ENCODE assay signal across 12 cellular contexts in genomic region chr4:108045687-108046024, GRCh38. TPM values are rescaled to one million over a fixed set of nuclear protein-coding genes. Genes with fewer than 3 reads are reported as not detected.
DNase-seq lines count a peak whose midpoint lies in the region; ATAC-seq and TF ChIP-seq lines count a peak whose summit lies in the region.
"Had no signal": no experiment of that assay in that cellular context is flagged by ENCODE, and none has a peak within 500 bp of the region (broad histone marks: within the 10 kb centered on the region; RNA-seq: fewer than 3 reads in every experiment).

No MANE protein-coding gene starts in this region.

- H3K4me2 ChIP-seq in OCI-LY7 (ENCODE audit: low read length) (no peak overlapping the region; the same call in 1 of the 2 replicates), fibroblast of lung (ENCODE audit: extremely low read depth, insufficient read depth, low read length) (no peak overlapping the region), parathyroid adenoma (ENCODE audit: low read length) (no peak overlapping the region)

- peaks cover 33% of the 10 kb centered on the region for H3K4me1 Mint-ChIP-seq in T-helper 2 cell treated with Interferon-gamma antibody and Interleukin-4, amounts not matched to agents 5 μg/mL and 100 μg/mL, for 36 hours (ENCODE audit: low read depth)
- H3K4me1 Mint-ChIP-seq in Calu3 (ENCODE audit: low read depth, unreplicated experiment) = no peaks in the 10 kb centered on the region
- H3K4me1 Mint-ChIP-seq: activated B cell treated with CpG ODN at 0.5 μM for 24 hours had no signal

- CTCF ChIA-PET in OCI-LY7 (lab: Charles Lee; ENCODE audit: unreplicated experiment) = no interaction called here
- CTCF ChIA-PET in Calu3 (lab: Charles Lee) = no interaction called here

- no peaks in the 10 kb centered on the region for H3K9me2 ChIP-seq in OCI-LY7 (ENCODE audit: insufficient read depth, low read length)

- H3K27ac ChIP-seq in OCI-LY7 (ENCODE audit: low read depth, low read length, poor library complexity, severe bottlenecking) = peak overlapping the region; percentile 44
- H3K27ac ChIP-seq in fibroblast of lung (ENCODE audit: insufficient read depth, low read length) = no peak overlapping the region
- H3K27ac ChIP-seq in parathyroid adenoma = peak overlapping the region; percentile 70

- H3K9me3 Mint-ChIP-seq in T-helper 2 cell treated with Interferon-gamma antibody and Interleukin-4, amounts not matched to agents 5 μg/mL and 100 μg/mL, for 36 hours = no peaks in the 10 kb centered on the region
- no peaks in the 10 kb centered on the region for H3K9me3 Mint-ChIP-seq in Calu3 (ENCODE audit: low read depth, unreplicated experiment)
- H3K9me3 Mint-ChIP-seq: activated B cell treated with CpG ODN at 0.5 μM for 24 hours had no signal

- no peaks in the 10 kb centered on the region for H3K9me3 ChIP-seq in OCI-LY7 (ENCODE audit: low read length)
- H3K9me3 ChIP-seq in fibroblast of lung (ENCODE audit: control insufficient read depth, insufficient read depth, low read depth, low read length) = no peaks in the 10 kb centered on the region
- no peaks in the 10 kb centered on the region for H3K9me3 ChIP-seq in parathyroid adenoma (ENCODE audit: control insufficient read depth, low read length)

- POLR2A ChIA-PET in OCI-LY7 (lab: Charles Lee) = interaction anchor here (0.6 to 1.3 kb wide), 6 partner anchors 10 to 526 kb away, joined by 3 to 6 read pairs (median 3); no protein-coding TSS in a partner anchor

- no peak overlapping the region for H3K4me3 ChIP-seq in OCI-LY7 (ENCODE audit: low read depth, low read length, poor library complexity, severe bottlenecking)
- H3K4me3 ChIP-seq in fibroblast of lung (replicated peaks in 1 of 4; ENCODE audit: control extremely low read depth in 1 of 4, insufficient read depth in 1 of 4, low read depth in 3 of 4, low read length in 4 of 4) = no peak overlapping the region
- H3K4me3 ChIP-seq in parathyroid adenoma (ENCODE audit: low read depth, low read length) = no peak overlapping the region

- no peaks in the 10 kb centered on the region for H3K27me3 Mint-ChIP-seq in T-helper 2 cell treated with Interferon-gamma antibody and Interleukin-4, amounts not matched to agents 5 μg/mL and 100 μg/mL, for 36 hours (ENCODE audit: low read depth)
- H3K27me3 Mint-ChIP-seq in Calu3 (ENCODE audit: unreplicated experiment) = no peaks in the 10 kb centered on the region
- H3K27me3 Mint-ChIP-seq: activated B cell treated with CpG ODN at 0.5 μM for 24 hours had no signal

- no peak for TF ChIP-seq CTCF in OCI-LY7 (conservative IDR thresholded peaks at IDR 0.05; ENCODE audit: low read length)
- TF ChIP-seq CTCF in fibroblast of lung (conservative IDR thresholded peaks at IDR 0.05 in 1 of 2, IDR thresholded peaks at IDR 0.05 in 1 of 2; ENCODE audit: low read depth in 1 of 2, low read length in 2 of 2) = no peak
- no peak for TF ChIP-seq CTCF in parathyroid adenoma (IDR thresholded peaks at IDR 0.05)
- TF ChIP-seq CTCF in Calu3 (IDR thresholded peaks at IDR 0.05; ENCODE audit: unreplicated experiment) = no peak

- H3K36me3 ChIP-seq in OCI-LY7 (ENCODE audit: insufficient read depth, low read length) (peaks cover 56% of the 10 kb centered on the region), fibroblast of lung (ENCODE audit: control insufficient read depth, insufficient read depth, low read length) (no peaks in the 10 kb centered on the region), parathyroid adenoma (ENCODE audit: control insufficient read depth, insufficient read depth, low read length) (no peaks in the 10 kb centered on the region)

- no peaks in the 10 kb centered on the region for H3K27me3 ChIP-seq in fibroblast of lung (ENCODE audit: control insufficient read depth, insufficient read depth, low read length)
- no peaks in the 10 kb centered on the region for H3K27me3 ChIP-seq in parathyroid adenoma (ENCODE audit: control insufficient read depth, insufficient read depth, low read length)

- ATAC-seq in HG03025 (IDR thresholded peaks at IDR 0.05; ENCODE audit: low FRiP score, unreplicated experiment) = no peak
- ATAC-seq: HCT116 had no signal

- H4K20me1 ChIP-seq in OCI-LY7 (ENCODE audit: insufficient read depth, low read length) (no peaks in the 10 kb centered on the region), fibroblast of lung (ENCODE audit: control insufficient read depth, extremely low read depth, insufficient read depth, low read length) (no peaks in the 10 kb centered on the region)

- intact Hi-C loops in OCI-LY7 (cut with micrococcal nuclease; ENCODE audit: unreplicated experiment) = no loop called here
- intact Hi-C loops in Calu3 (cut with micrococcal nuclease; ENCODE audit: unreplicated experiment) = no loop called here

- no peak overlapping the region for H3K4me3 Mint-ChIP-seq in T-helper 2 cell treated with Interferon-gamma antibody and Interleukin-4, amounts not matched to agents 5 μg/mL and 100 μg/mL, for 36 hours
- H3K4me3 Mint-ChIP-seq in Calu3 (ENCODE audit: low read depth, unreplicated experiment) = no peak overlapping the region
- H3K4me3 Mint-ChIP-seq: activated B cell treated with CpG ODN at 0.5 μM for 24 hours had no signal

- peak overlapping the region; percentile 16 for H3K27ac Mint-ChIP-seq in T-helper 2 cell treated with Interferon-gamma antibody and Interleukin-4, amounts not matched to agents 5 μg/mL and 100 μg/mL, for 36 hours
- no peak overlapping the region for H3K27ac Mint-ChIP-seq in Calu3 (ENCODE audit: unreplicated experiment)
- H3K27ac Mint-ChIP-seq: activated B cell treated with CpG ODN at 0.5 μM for 24 hours had no signal

- H2AFZ ChIP-seq in OCI-LY7 (ENCODE audit: low read length) (no peak overlapping the region), fibroblast of lung (ENCODE audit: low read length) (no peak overlapping the region), parathyroid adenoma (no peak overlapping the region)

- H3K4me1 ChIP-seq in OCI-LY7 (ENCODE audit: insufficient read depth, low read length, poor library complexity, severe bottlenecking) (peaks cover 56% of the 10 kb centered on the region), fibroblast of lung (ENCODE audit: control insufficient read depth, extremely low read depth, insufficient read depth, low read length) (no peaks in the 10 kb centered on the region), parathyroid adenoma (peaks cover 2% of the 10 kb centered on the region)

- DNase-seq in T-helper 2 cell treated with Interferon-gamma antibody and Interleukin-4, amounts not matched to agents 5 μg/mL and 100 μg/mL, for 36 hours (ENCODE audit: low spot score) = no peak
- DNase-seq in T-helper 2 cell (no peak), OCI-LY7 (ENCODE audit: low spot score) (no peak), fibroblast of lung (ENCODE audit: low read depth in 2 of 2) (peak; percentile 39 to 49), Calu3 (no peak), NCI-H128 (lab: John Stamatoyannopoulos, UW; ENCODE audit: unreplicated experiment) (no peak)
- DNase-seq: activated B cell treated with CpG ODN at 0.5 μM for 24 hours; MV-4-11; stimulated activated CD8-positive, alpha-beta memory T cell treated with anti-CD3 and anti-CD28 coated beads, Interleukin-4, amount 100 ng/mL, for 48 hours had no signal

- H3K79me2 ChIP-seq in OCI-LY7 (ENCODE audit: insufficient read depth, low read depth, low read length) (peaks cover 32% of the 10 kb centered on the region; the same call in 1 of the 2 replicates), fibroblast of lung (ENCODE audit: control insufficient read depth, insufficient read depth, low read length) (no peaks in the 10 kb centered on the region), parathyroid adenoma (no peaks in the 10 kb centered on the region)

- H3K9ac ChIP-seq in fibroblast of lung (ENCODE audit: insufficient read depth, low read length) (no peak overlapping the region), parathyroid adenoma (no peak overlapping the region)

- H3K36me3 Mint-ChIP-seq in T-helper 2 cell treated with Interferon-gamma antibody and Interleukin-4, amounts not matched to agents 5 μg/mL and 100 μg/mL, for 36 hours (ENCODE audit: low read depth) = peaks cover 36% of the 10 kb centered on the region
- H3K36me3 Mint-ChIP-seq in Calu3 (ENCODE audit: insufficient read depth, unreplicated experiment) = no peaks in the 10 kb centered on the region

- no TSS peak for BruUV-seq in OCI-LY7 (replicated peaks; lab: Mats Ljungman, UMichigan)
- BruUV-seq in Calu3 (replicated peaks; lab: Mats Ljungman, UMichigan) = no TSS peak

RNA-seq across cellular contexts. Expression of gene HADH, which starts 56.0 kb away (rescaled TPM):
- total RNA-seq in OCI-LY7 (2014; rRNA removed; shearing (Covaris generic)) = 31.2 and 32.3 TPM in 2 replicates
- total RNA-seq in OCI-LY7 (2022) (78.7 and 87.8 TPM in 2 replicates), fibroblast of lung (10.3 and 16.7 TPM in 2 replicates), Calu3 (2022) (45.1 and 47.9 TPM in 2 replicates)
- polyA plus RNA-seq in fibroblast of lung = 29.7 and 37.5 TPM in 2 replicates
- polyA plus RNA-seq in fibroblast of lung (2012) = 22.9 and 36.2 TPM in 2 replicates
- polyA minus RNA-seq in fibroblast of lung (ENCODE audit: low replicate concordance) = 8.3 and 14.3 TPM in 2 replicates

Comparison
In these comparisons a context has a peak if more than half of its experiments do, and no peak if none do; other contexts are left out.
1. DNase-seq: peak in fibroblast of lung (2 of 2); none in T-helper 2 cell treated with Interferon-gamma antibody and Interleukin-4, amounts not matched to agents 5 μg/mL and 100 μg/mL, for 36 hours (single experiment), T-helper 2 cell (0 of 5), OCI-LY7 (single experiment), Calu3 (single experiment) and NCI-H128 (single experiment).